Comparison of ENCODE assay signal across 17 cellular contexts in genomic region chr3:181844227-181844626, GRCh38.
DNase-seq lines count a peak whose midpoint lies in the region; ATAC-seq and TF ChIP-seq lines count a peak whose summit lies in the region.
"Had no signal": no experiment of that assay in that cellular context is flagged by ENCODE, and none has a peak within 500 bp of the region (broad histone marks: within the 10 kb centered on the region; RNA-seq: fewer than 3 reads in every experiment).

No MANE protein-coding gene starts in this region.

- no peaks in the 10 kb centered on the region for H3K27me3 ChIP-seq in OCI-LY1 (ENCODE audit: insufficient read depth, low read length)
- H3K27me3 ChIP-seq in stomach, result no peaks in the 10 kb centered on the region
- H3K27me3 ChIP-seq in upper lobe of left lung, result no peaks in the 10 kb centered on the region

- H3K4me2 ChIP-seq in OCI-LY1 (ENCODE audit: low read length), result peak overlapping the region; percentile 40; the same call in 1 of the 2 replicates
- H3K4me2 ChIP-seq: A549, KMS-11 had no signal

- H3F3A ChIP-seq in OCI-LY1 (ENCODE audit: insufficient read depth, low read length), result peaks cover 18% of the 10 kb centered on the region

- H3K4me1 ChIP-seq in OCI-LY1 (ENCODE audit: insufficient read depth, low read length, severe bottlenecking), result peaks cover 51% of the 10 kb centered on the region
- peaks cover 0 to 19% (median 4%) of the 10 kb centered on the region in 4 donors for H3K4me1 ChIP-seq in stomach
- H3K4me1 ChIP-seq in upper lobe of left lung, result no peaks in the 10 kb centered on the region
- H3K4me1 ChIP-seq: HAP-1 had no signal

- intact Hi-C loops in stomach (cut with DNase I; ENCODE audit: low total_unique reads), result no loop called here

- TF ChIP-seq EP300 in stomach (IDR thresholded peaks at IDR 0.05) (no peak), upper lobe of left lung (IDR thresholded peaks at IDR 0.05) (no peak)

- TF ChIP-seq POLR2A in stomach (IDR thresholded peaks at IDR 0.05) (no peak), upper lobe of left lung (IDR thresholded peaks at IDR 0.05) (no peak)

- H3K4me3 ChIP-seq in OCI-LY1 (ENCODE audit: low read depth, low read length, poor library complexity, severe bottlenecking), result no peak overlapping the region
- H3K4me3 ChIP-seq in stomach, result no peak overlapping the region
- no peak overlapping the region for H3K4me3 ChIP-seq in upper lobe of left lung
- H3K4me3 ChIP-seq: A549, HAP-1 had no signal

- H3K9me2 ChIP-seq in OCI-LY1 (ENCODE audit: low read depth, low read length), result no peaks in the 10 kb centered on the region

- TF ChIP-seq CTCF in OCI-LY1 (IDR thresholded peaks at IDR 0.05; ENCODE audit: low read length) (no peak), stomach (IDR thresholded peaks at IDR 0.05) (no peak), upper lobe of left lung (IDR thresholded peaks at IDR 0.05) (no peak)

- peak overlapping the region; percentile 88 for H3K27ac ChIP-seq in OCI-LY1 (ENCODE audit: low read depth, low read length, poor library complexity, severe bottlenecking)
- H3K27ac ChIP-seq in stomach, result peak overlapping the region in 1 of 5 donors; percentile 42
- H3K27ac ChIP-seq in upper lobe of left lung, result no peak overlapping the region
- H3K27ac ChIP-seq: A549, KMS-11 had no signal

- no peak for ATAC-seq in upper lobe of left lung (ENCODE audit: low FRiP score in 2 of 2)
- ATAC-seq: A549 had no signal

- 0 out of 2 replicates have a peak overlapping the region, but pooled peaks have one; percentile 7 for H2AFZ ChIP-seq in OCI-LY1 (ENCODE audit: low read length)

- H3K36me3 ChIP-seq in OCI-LY1 (ENCODE audit: insufficient read depth, low read length), result no peaks in the 10 kb centered on the region
- no peaks in the 10 kb centered on the region for H3K36me3 ChIP-seq in stomach
- H3K36me3 ChIP-seq in upper lobe of left lung, result no peaks in the 10 kb centered on the region
- H3K36me3 ChIP-seq: HAP-1 had no signal

- H4K20me1 ChIP-seq in OCI-LY1 (ENCODE audit: insufficient read depth, low read length), result no peaks in the 10 kb centered on the region

- H3K9me3 ChIP-seq in OCI-LY1 (ENCODE audit: low read length), result no peaks in the 10 kb centered on the region
- H3K9me3 ChIP-seq in stomach, result no peaks in the 10 kb centered on the region
- no peaks in the 10 kb centered on the region for H3K9me3 ChIP-seq in upper lobe of left lung
- H3K9me3 ChIP-seq: A549, HAP-1 had no signal

- DNase-seq in NCI-H2171 treated with DMSO at 0.1 percent for 48 hours (lab: John Stamatoyannopoulos, UW), result peak; percentile 18
- DNase-seq in NCI-H2171 (lab: John Stamatoyannopoulos, UW), result no peak
- peak; percentile 100 for DNase-seq in NCI-H146 treated with DMSO at 0.1 percent for 48 hours (lab: John Stamatoyannopoulos, UW; ENCODE audit: unreplicated experiment)
- peak; percentile 51 for DNase-seq in stomach
- DNase-seq in pons (ENCODE audit: low spot score), result no peak
- DNase-seq in upper lobe of left lung, result no peak
- DNase-seq: Calu3; CD4-positive, alpha-beta T cell; DMS79 treated with DMSO at 0.1 percent for 48 hours; NCI-H1417 treated with DMSO at 0.1 percent for 48 hours; NCI-H2029; NCI-H510A; NCI-H82 had no signal

- H3K79me2 ChIP-seq in OCI-LY1 (ENCODE audit: insufficient read depth, low read length), result no peaks in the 10 kb centered on the region

- WGBS in stomach, 5 donors, result 29 to 57% (median 44%) methylated on average over 3 of the region's 3 CpGs
- 83 to 87% methylated on average over 3 of the region's 3 CpGs for WGBS in upper lobe of left lung, 2 donors

- peak overlapping the region; percentile 32; the same call in 1 of the 2 replicates for H3K9ac ChIP-seq in OCI-LY1 (ENCODE audit: low read length)
- H3K9ac ChIP-seq: KMS-11 had no signal

Comparison
In these comparisons a context has a peak if more than half of its experiments do, and no peak if none do; other contexts are left out.
1. DNase-seq: peak in NCI-H2171 treated with DMSO at 0.1 percent for 48 hours (single experiment), NCI-H146 treated with DMSO at 0.1 percent for 48 hours (single experiment) and stomach (single experiment); none in NCI-H2171 (single experiment), pons (single experiment) and upper lobe of left lung (0 of 2).